16 cellular contexts compared by ENCODE assay signal in the genomic region with DNA sequence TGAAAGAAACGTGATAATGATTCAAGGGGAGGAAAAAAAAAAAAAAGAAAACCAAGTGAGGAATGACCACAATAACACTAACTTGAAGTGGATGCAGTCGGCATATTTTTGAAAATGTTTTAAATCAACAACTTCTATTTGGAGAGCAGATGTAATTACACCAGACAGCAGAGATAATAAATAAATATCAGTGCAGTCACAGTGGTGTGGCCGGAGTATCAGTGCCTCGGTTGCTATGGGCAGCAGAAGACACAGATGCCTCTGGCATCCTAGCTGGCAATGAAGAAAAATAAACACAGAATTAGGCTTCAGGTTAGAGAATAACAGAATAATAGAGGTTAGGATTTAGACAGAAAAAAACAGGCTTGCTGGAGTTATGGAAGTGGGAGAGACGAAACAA.
"Had no signal": no experiment of that assay in that cellular context is flagged by ENCODE, and none has a peak within 500 bp of the region (broad histone marks: within the 10 kb centered on the region; RNA-seq: fewer than 3 reads in every experiment).

No MANE protein-coding gene starts in this region.

- H3K27ac ChIP-seq: left lung, upper lobe of right lung, WERI-Rb-1 had no signal

- H3K36me3 ChIP-seq: left lung, upper lobe of right lung, WERI-Rb-1 had no signal

- FAIRE-seq: astrocyte had no signal

- H3K27me3 Mint-ChIP-seq: activated CD4-positive, alpha-beta memory T cell treated with anti-CD3 and anti-CD28 coated beads, Interleukin-2, amount 10 ng/mL, durations not matched to agents 7 days and 5 days; activated naive CD8-positive, alpha-beta T cell treated with anti-CD3 and anti-CD28 coated beads, Interleukin-2, amount 50 U/mL, for 24 hours; stimulated activated naive CD8-positive, alpha-beta T cell treated with anti-CD3 and anti-CD28 coated beads, Interleukin-15, Interleukin-2, amounts not matched to agents 100 ng/mL and 50 ng/mL, for 24 hours had no signal

- H3K27ac Mint-ChIP-seq: activated CD4-positive, alpha-beta memory T cell treated with anti-CD3 and anti-CD28 coated beads, Interleukin-2, amount 10 ng/mL, durations not matched to agents 7 days and 5 days; activated CD4-positive, alpha-beta T cell treated with anti-CD3 and anti-CD28 coated beads for 36 hours; activated naive CD8-positive, alpha-beta T cell treated with anti-CD3 and anti-CD28 coated beads, Interleukin-2, amount 50 U/mL, for 24 hours; nephron progenitor cell; stimulated activated naive CD8-positive, alpha-beta T cell treated with anti-CD3 and anti-CD28 coated beads, Interleukin-15, Interleukin-2, amounts not matched to agents 100 ng/mL and 50 ng/mL, for 24 hours had no signal

- DNase-seq: activated CD4-positive, alpha-beta memory T cell treated with anti-CD3 and anti-CD28 coated beads, Interleukin-2, amount 10 ng/mL, durations not matched to agents 7 days and 5 days; activated CD4-positive, alpha-beta T cell treated with anti-CD3 and anti-CD28 coated beads for 36 hours; activated naive CD4-positive, alpha-beta T cell; activated naive CD8-positive, alpha-beta T cell treated with anti-CD3 and anti-CD28 coated beads, Interleukin-2, amount 50 U/mL, for 24 hours; foreskin melanocyte; head of caudate nucleus; islet precursor cell; left lung; mesenchymal stem cell; nephron progenitor cell; stimulated activated CD4-positive, alpha-beta T cell treated with anti-CD3 and anti-CD28 coated beads, Interleukin-4, amount 100 ng/mL, for 1 hour; stimulated activated CD8-positive, alpha-beta memory T cell treated with anti-CD3 and anti-CD28 coated beads, Interleukin-4, amount 100 ng/mL, for 48 hours; upper lobe of right lung; WERI-Rb-1 had no signal

- H3K9me3 Mint-ChIP-seq: activated CD4-positive, alpha-beta memory T cell treated with anti-CD3 and anti-CD28 coated beads, Interleukin-2, amount 10 ng/mL, durations not matched to agents 7 days and 5 days; activated naive CD8-positive, alpha-beta T cell treated with anti-CD3 and anti-CD28 coated beads, Interleukin-2, amount 50 U/mL, for 24 hours; nephron progenitor cell had no signal

- H3K4me3 ChIP-seq: left lung, upper lobe of right lung had no signal

- H3K4me1 ChIP-seq: left lung, upper lobe of right lung had no signal

- H3K4me1 Mint-ChIP-seq: activated CD4-positive, alpha-beta memory T cell treated with anti-CD3 and anti-CD28 coated beads, Interleukin-2, amount 10 ng/mL, durations not matched to agents 7 days and 5 days; activated CD4-positive, alpha-beta T cell treated with anti-CD3 and anti-CD28 coated beads for 36 hours; activated naive CD8-positive, alpha-beta T cell treated with anti-CD3 and anti-CD28 coated beads, Interleukin-2, amount 50 U/mL, for 24 hours; nephron progenitor cell had no signal

- H3K27me3 ChIP-seq: left lung, upper lobe of right lung had no signal

- H3K4me3 Mint-ChIP-seq: activated CD4-positive, alpha-beta memory T cell treated with anti-CD3 and anti-CD28 coated beads, Interleukin-2, amount 10 ng/mL, durations not matched to agents 7 days and 5 days; activated CD4-positive, alpha-beta T cell treated with anti-CD3 and anti-CD28 coated beads for 36 hours; activated naive CD8-positive, alpha-beta T cell treated with anti-CD3 and anti-CD28 coated beads, Interleukin-2, amount 50 U/mL, for 24 hours; nephron progenitor cell; stimulated activated naive CD8-positive, alpha-beta T cell treated with anti-CD3 and anti-CD28 coated beads, Interleukin-15, Interleukin-2, amounts not matched to agents 100 ng/mL and 50 ng/mL, for 24 hours had no signal
